ENCODE assay signal across 9 cellular contexts in genomic region chr12:971991-972390, GRCh38.
"Had no signal": no experiment of that assay in that cellular context is flagged by ENCODE, and none has a peak within 500 bp of the region (broad histone marks: within the 10 kb centered on the region; RNA-seq: fewer than 3 reads in every experiment).

No MANE protein-coding gene starts in this region.

- DNase-seq: GM23248, GOT3, H7, H9, HCEC 1CT, HFFc6 had no signal

- H2AFZ ChIP-seq: GM23248, GM23338 had no signal

- H3K36me3 ChIP-seq: HAP-1 had no signal

- H3K27ac ChIP-seq: GM23248 had no signal

- FAIRE-seq: H1 had no signal

- H3K9me3 ChIP-seq: HAP-1 had no signal

- H3K9ac ChIP-seq: GM23248 had no signal

- H3K4me3 ChIP-seq: GM23248, GM23338, HAP-1 had no signal

- H3K4me2 ChIP-seq: GM23338 had no signal
